Comparison of ENCODE assay signal across 26 cellular contexts in the genomic region with DNA sequence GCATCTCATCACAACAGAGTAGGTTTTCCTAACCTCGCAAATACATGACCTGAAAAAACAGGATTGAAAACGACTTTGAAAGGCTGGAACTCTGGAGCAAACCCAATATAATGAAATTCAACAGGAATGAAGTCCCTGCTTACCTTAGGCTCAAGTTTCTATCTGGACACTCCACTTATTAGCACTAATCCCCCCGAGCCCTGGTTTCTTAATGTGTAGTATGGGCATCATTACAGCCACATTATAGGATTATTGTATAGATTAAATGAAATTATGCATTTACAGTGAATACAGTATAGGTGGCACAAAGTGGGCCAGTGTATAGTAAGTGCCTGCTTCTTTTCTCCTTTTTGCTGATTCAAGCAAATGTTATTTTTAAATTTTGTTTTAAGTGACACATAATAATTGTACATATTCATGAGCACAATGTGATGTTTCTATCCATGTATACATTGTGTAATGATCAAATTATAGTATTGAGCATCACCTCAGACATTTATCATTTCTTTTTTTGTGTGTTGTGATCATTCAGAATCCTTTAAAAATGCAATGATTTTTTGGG.
DNase-seq lines count a peak whose midpoint lies in the region; ATAC-seq, FAIRE-seq and TF ChIP-seq lines count a peak whose summit lies in the region.
"Had no signal": no experiment of that assay in that cellular context is flagged by ENCODE, and none has a peak within 500 bp of the region (broad histone marks: within the 10 kb centered on the region; RNA-seq: fewer than 3 reads in every experiment).

No MANE protein-coding gene starts in this region.

- WGBS in HepG2 (ENCODE audit: low lambda C conversion rate) = 17% methylated on average over 3 of the region's 3 CpGs
- 57% methylated on average over 3 of the region's 3 CpGs for WGBS in right lobe of liver (ENCODE audit: insufficient coverage, low coverage, low lambda C conversion rate, missing lambda C conversion rate)
- WGBS in K562 (ENCODE audit: insufficient coverage, low coverage, missing lambda C conversion rate) = 0% methylated on average over 3 of the region's 3 CpGs

- no peaks in the 10 kb centered on the region for H3K4me1 ChIP-seq in HepG2 (ENCODE audit: insufficient read depth, low read length)
- H3K4me1 ChIP-seq in right lobe of liver = no peaks in the 10 kb centered on the region
- no peaks in the 10 kb centered on the region; a peak in 1 of 5 replicates for H3K4me1 ChIP-seq in K562 (replicated peaks in 1 of 2; ENCODE audit: control insufficient read depth in 2 of 2, insufficient read depth in 2 of 2, low read length in 2 of 2)
- H3K4me1 ChIP-seq: BE2C had no signal

- TF ChIP-seq EP300 in HepG2 (IDR thresholded peaks at IDR 0.05; ENCODE audit: low read depth in 2 of 2, low read length in 2 of 2) (no peak), HepG2 (CRISPR knock-in tag; IDR thresholded peaks at IDR 0.05; ENCODE audit: borderline replicate concordance) (no peak), K562 (IDR thresholded peaks at IDR 0.05; ENCODE audit: low read length) (no peak)

- no peak overlapping the region for H3K4me2 ChIP-seq in HepG2 (ENCODE audit: low read depth, low read length)
- H3K4me2 ChIP-seq in K562 (ENCODE audit: insufficient read depth, low read length) = no peak overlapping the region
- H3K4me2 ChIP-seq: GM23338 had no signal

- H2AFZ ChIP-seq in HepG2 (ENCODE audit: low read length) (no peak overlapping the region), K562 (ENCODE audit: low read depth, low read length) (no peak overlapping the region)
- H2AFZ ChIP-seq: GM23338 had no signal

- intact Hi-C loops in HepG2 (cut with micrococcal nuclease; ENCODE audit: unreplicated experiment) (no loop called here), right lobe of liver (cut with DNase I) (no loop called here), K562 (cut with micrococcal nuclease) (no loop called here)

- H3K4me3 ChIP-seq in HepG2 (replicated peaks in 1 of 3; ENCODE audit: insufficient read depth in 1 of 3, low read depth in 2 of 3, low read length in 3 of 3) = no peak overlapping the region
- no peak overlapping the region for H3K4me3 ChIP-seq in right lobe of liver
- no peak overlapping the region for H3K4me3 ChIP-seq in K562
- H3K4me3 ChIP-seq: GM12878, GM23338 had no signal

- TF ChIP-seq CTCF in HepG2 (CRISPR knock-in tag; IDR thresholded peaks at IDR 0.05) = no peak
- TF ChIP-seq CTCF in right lobe of liver (IDR thresholded peaks at IDR 0.05) = no peak
- no peak for TF ChIP-seq CTCF in K562 (IDR thresholded peaks at IDR 0.05 in 2 of 3, conservative IDR thresholded peaks at IDR 0.05 in 1 of 3; ENCODE audit: insufficient read depth in 2 of 3, low read depth in 1 of 3, low read length in 3 of 3)

- H3K9me1 ChIP-seq in K562 (ENCODE audit: control insufficient read depth, insufficient read depth, low read length) = no peaks in the 10 kb centered on the region

- TF ChIP-seq RAD21 in HepG2 (CRISPR knock-in tag; IDR thresholded peaks at IDR 0.05) (no peak), K562 (CRISPR knock-in tag; conservative IDR thresholded peaks at IDR 0.05 in 1 of 2, IDR thresholded peaks at IDR 0.05 in 1 of 2) (no peak)

- no peak for FAIRE-seq in HepG2 (lab: Jason Lieb, UNC)
- FAIRE-seq in K562 (lab: Jason Lieb, UNC) = no peak
- FAIRE-seq: A204.1, G401.6, GM12878, GM19239 had no signal

- no peaks in the 10 kb centered on the region for H3K9me3 ChIP-seq in HepG2 (ENCODE audit: low read length)
- H3K9me3 ChIP-seq in right lobe of liver = no peaks in the 10 kb centered on the region
- H3K9me3 ChIP-seq in K562 (replicated peaks; ENCODE audit: control insufficient read depth, insufficient read depth, low read depth, low read length) = no peaks in the 10 kb centered on the region
- H3K9me3 ChIP-seq: BE2C had no signal

- CTCF ChIA-PET in HepG2 (lab: Yijun Ruan, JAX; ENCODE audit: low intra/inter-chr PET ratio, low total read pairs) (no interaction called here), K562 (lab: Yijun Ruan, JAX; ENCODE audit: low intra/inter-chr PET ratio) (no interaction called here), HEK293T (lab: Yijun Ruan, JAX) (no interaction called here)

- POLR2A ChIA-PET in HepG2 (lab: Yijun Ruan, JAX) = no interaction called here
- POLR2A ChIA-PET in K562 (lab: Yijun Ruan, JAX) = no interaction called here
- POLR2A ChIA-PET in HEK293T (lab: Yijun Ruan, JAX) = no interaction called here

- ATAC-seq in HepG2 = no peak
- no peak for ATAC-seq in right lobe of liver
- no peak for ATAC-seq in K562
- ATAC-seq: GM12878, GM23338, HCT116 had no signal

- BruUV-seq in HepG2 (replicated peaks; lab: Mats Ljungman, UMichigan) (no TSS peak), K562 (replicated peaks; lab: Mats Ljungman, UMichigan) (no TSS peak)

- DNase-seq in HepG2 (ENCODE audit: low spot score) (no peak), right lobe of liver (no peak), NCI-H524 (lab: John Stamatoyannopoulos, UW) (peak; percentile 41 to 75), NCI-H82 treated with DMSO at 0.1 percent for 48 hours (lab: John Stamatoyannopoulos, UW; ENCODE audit: unreplicated experiment) (peak; percentile 77), K562 (ENCODE audit: extremely low read depth in 1 of 4, low spot score in 3 of 4) (no peak), HEK293T (ENCODE audit: extremely low spot score) (no peak), foreskin melanocyte (no peak), KBM-7 (no peak)
- DNase-seq: ACHN; AML-193; BE2C; C1 segment of cervical spinal cord; Calu3; CD4-positive, alpha-beta memory T cell; COR-L47; DMS153; DND-41; H9; HFFc6 had no signal

- in situ Hi-C loops in HepG2 (cut with HindIII; ENCODE audit: extremely low pct_ligation_motif_present, low pct_unique_long_range_greater_than_20kb) (no loop called here), K562 (cut with MboI) (no loop called here), KBM-7 (cut with MboI; ENCODE audit: low pct_unique_long_range_greater_than_20kb, low sequenced_read_pairs) (no loop called here)

- H3K79me2 ChIP-seq in HepG2 (ENCODE audit: insufficient read depth, low read length) (no peaks in the 10 kb centered on the region), K562 (ENCODE audit: control insufficient read depth, insufficient read depth, low read length) (no peaks in the 10 kb centered on the region)

- H3K36me3 ChIP-seq in HepG2 (replicated peaks in 1 of 2; ENCODE audit: control insufficient read depth in 1 of 2, insufficient read depth in 2 of 2, low read length in 2 of 2) (no peaks in the 10 kb centered on the region), right lobe of liver (no peaks in the 10 kb centered on the region), K562 (ENCODE audit: control insufficient read depth, insufficient read depth, low read length) (no peaks in the 10 kb centered on the region)
- H3K36me3 ChIP-seq: BE2C had no signal

- H3K27ac ChIP-seq in HepG2 (ENCODE audit: extremely low read length, insufficient read depth, low read length) = no peak overlapping the region
- H3K27ac ChIP-seq in right lobe of liver = no peak overlapping the region
- H3K27ac ChIP-seq in K562 (ENCODE audit: extremely low read depth, low read depth, low read length) = no peak overlapping the region
- H3K27ac ChIP-seq: 22Rv1 had no signal

- no peak for TF ChIP-seq POLR2A in HepG2 (IDR thresholded peaks at IDR 0.05; ENCODE audit: insufficient read depth in 1 of 2, low read depth in 2 of 2, low read length in 2 of 2)
- no peak for TF ChIP-seq POLR2A in right lobe of liver (IDR thresholded peaks at IDR 0.05)
- no peak for TF ChIP-seq POLR2A in K562 (conservative IDR thresholded peaks at IDR 0.05)

- no peak overlapping the region for H3K9ac ChIP-seq in HepG2 (ENCODE audit: insufficient read depth, low read depth, low read length)
- no peak overlapping the region for H3K9ac ChIP-seq in K562 (ENCODE audit: insufficient read depth in 1 of 2, low read depth in 2 of 2, low read length in 2 of 2)

- H3K27me3 ChIP-seq in HepG2 (ENCODE audit: control insufficient read depth in 1 of 2, insufficient read depth in 2 of 2, low read length in 2 of 2) = 0 out of 5 replicates have a peak, but pooled peaks cover 0 to 9% of the 10 kb centered on the region in 2 experiments
- no peaks in the 10 kb centered on the region for H3K27me3 ChIP-seq in right lobe of liver
- H3K27me3 ChIP-seq in K562 (ENCODE audit: control insufficient read depth in 2 of 2, insufficient read depth in 2 of 2, low read length in 2 of 2) = peaks cover 30 to 41% of the 10 kb centered on the region in 2 experiments
- H3K27me3 ChIP-seq: BE2C had no signal

- H4K20me1 ChIP-seq in HepG2 (ENCODE audit: insufficient read depth, low read length) = no peaks in the 10 kb centered on the region
- no peaks in the 10 kb centered on the region for H4K20me1 ChIP-seq in K562 (replicated peaks; ENCODE audit: control insufficient read depth, insufficient read depth, low read length)

TF ChIP-seq in HepG2, 621 proteins besides CTCF, POLR2A, EP300 and RAD21:
- no peak for TF ChIP-seq ZNF484 (CRISPR knock-in tag; IDR thresholded peaks at IDR 0.05; ENCODE audit: borderline replicate concordance, low read depth)
- peak; percentile 52 for TF ChIP-seq MAFF (IDR thresholded peaks at IDR 0.05; ENCODE audit: low read depth, low read length)
- peak; percentile 44 to 71; a peak in 3 of 4 replicates for TF ChIP-seq MAFK (conservative IDR thresholded peaks at IDR 0.05 in 1 of 2, IDR thresholded peaks at IDR 0.05 in 1 of 2; ENCODE audit: low read length in 2 of 2)

TF ChIP-seq in K562, 482 proteins besides CTCF, POLR2A, EP300 and RAD21:
- TF ChIP-seq CBX8 (IDR thresholded peaks at IDR 0.05; ENCODE audit: borderline replicate concordance, extremely low read depth, low read depth, low read length, poor library complexity, severe bottlenecking) = peak; percentile 75
- TF ChIP-seq ZNF316 (IDR thresholded peaks at IDR 0.05) = peak; percentile 61
- TF ChIP-seq MAFF (IDR thresholded peaks at IDR 0.05; ENCODE audit: low read length) = peak; percentile 4; the same call in 1 of the 2 replicates
- peak; percentile 41; the same call in 1 of the 2 replicates for TF ChIP-seq C11orf30 (IDR thresholded peaks at IDR 0.05; ENCODE audit: low read depth)
- TF ChIP-seq TAF15 (IDR thresholded peaks at IDR 0.05; ENCODE audit: low read depth, low read length) = no peak

TF ChIP-seq in HEK293T, 16 proteins besides CTCF, POLR2A, EP300 and RAD21 (continues in another document):
- TF ChIP-seq FOXM1 (IDR thresholded peaks at IDR 0.05; ENCODE audit: borderline replicate concordance) (no peak), LEF1 (IDR thresholded peaks at IDR 0.05; ENCODE audit: borderline replicate concordance) (no peak), SP1 (IDR thresholded peaks at IDR 0.05) (no peak), BHLHE40 (IDR thresholded peaks at IDR 0.05; ENCODE audit: borderline replicate concordance) (no peak), FOXK2 (IDR thresholded peaks at IDR 0.05) (no peak), HDGF (IDR thresholded peaks at IDR 0.05; ENCODE audit: borderline replicate concordance) (no peak), ARNT (IDR thresholded peaks at IDR 0.05) (no peak), FOXA1 (IDR thresholded peaks at IDR 0.05) (no peak), CTBP1 (IDR thresholded peaks at IDR 0.05; ENCODE audit: borderline replicate concordance) (no peak), NFRKB (IDR thresholded peaks at IDR 0.05) (no peak), SUZ12 (IDR thresholded peaks at IDR 0.05) (no peak), TARDBP (IDR thresholded peaks at IDR 0.05) (no peak), L3MBTL2 (conservative IDR thresholded peaks at IDR 0.05) (no peak)

Comparison
In these comparisons a context has a peak if more than half of its experiments do, and no peak if none do; other contexts are left out.
1. DNase-seq: peak in NCI-H524 (2 of 2) and NCI-H82 treated with DMSO at 0.1 percent for 48 hours (single experiment); none in HepG2 (single experiment), right lobe of liver (0 of 3), K562 (0 of 4), HEK293T (single experiment), foreskin melanocyte (single experiment) and KBM-7 (single experiment).